ENCODE assay signal across 19 cellular contexts in genomic region chr9:115877852-115878450, GRCh38.
"Had no signal": no experiment of that assay in that cellular context is flagged by ENCODE, and none has a peak within 500 bp of the region (broad histone marks: within the 10 kb centered on the region; RNA-seq: fewer than 3 reads in every experiment).

No MANE protein-coding gene starts in this region.

- H3K4me1 Mint-ChIP-seq: activated CD4-positive, alpha-beta memory T cell treated with anti-CD3 and anti-CD28 coated beads, Interleukin-2, amount 10 ng/mL, durations not matched to agents 7 days and 5 days; activated naive CD4-positive, alpha-beta T cell treated with anti-CD3 and anti-CD28 coated beads, Interleukin-2, amount 50 U/mL, for 24 hours; naive thymus-derived CD4-positive, alpha-beta T cell had no signal

- DNase-seq: activated CD4-positive, alpha-beta memory T cell treated with anti-CD3 and anti-CD28 coated beads, Interleukin-2, amount 10 ng/mL, durations not matched to agents 7 days and 5 days; activated effector memory CD4-positive, alpha-beta T cell treated with anti-CD3 and anti-CD28 coated beads, Interleukin-2, amount 50 U/mL, for 16 hours; activated T-cell treated with anti-CD3 and anti-CD28 coated beads, Interleukin-2, amount 50 U/mL, for 48 hours; adrenal gland; central memory CD4-positive, alpha-beta T cell; cortex of kidney; effector CD4-positive, alpha-beta T cell; gastrocnemius medialis; islet precursor cell; naive thymus-derived CD4-positive, alpha-beta T cell; stimulated activated CD4-positive, alpha-beta T cell treated with anti-CD3 and anti-CD28 coated beads, Interleukin-4, amount 100 ng/mL, for 1 hour; stimulated activated naive CD4-positive, alpha-beta T cell; T-helper 1 cell; T1000; tibial artery had no signal

- H3K27ac ChIP-seq: adrenal gland, gastrocnemius medialis, neutrophil, tibial artery, VCaP had no signal

- H3K4me3 ChIP-seq: adrenal gland, gastrocnemius medialis, lung, tibial artery had no signal

- H3K27me3 Mint-ChIP-seq: activated CD4-positive, alpha-beta memory T cell treated with anti-CD3 and anti-CD28 coated beads, Interleukin-2, amount 10 ng/mL, durations not matched to agents 7 days and 5 days had no signal

- H3K4me3 Mint-ChIP-seq: activated CD4-positive, alpha-beta memory T cell treated with anti-CD3 and anti-CD28 coated beads, Interleukin-2, amount 10 ng/mL, durations not matched to agents 7 days and 5 days; activated naive CD4-positive, alpha-beta T cell treated with anti-CD3 and anti-CD28 coated beads, Interleukin-2, amount 50 U/mL, for 24 hours; naive thymus-derived CD4-positive, alpha-beta T cell had no signal

- H3K27ac Mint-ChIP-seq: activated CD4-positive, alpha-beta memory T cell treated with anti-CD3 and anti-CD28 coated beads, Interleukin-2, amount 10 ng/mL, durations not matched to agents 7 days and 5 days; activated naive CD4-positive, alpha-beta T cell treated with anti-CD3 and anti-CD28 coated beads, Interleukin-2, amount 50 U/mL, for 24 hours; naive thymus-derived CD4-positive, alpha-beta T cell had no signal

- H3K9me3 ChIP-seq: adrenal gland, gastrocnemius medialis, neutrophil, tibial artery had no signal

- H3K27me3 ChIP-seq: adrenal gland, gastrocnemius medialis, neutrophil had no signal

- H3K9me3 Mint-ChIP-seq: activated CD4-positive, alpha-beta memory T cell treated with anti-CD3 and anti-CD28 coated beads, Interleukin-2, amount 10 ng/mL, durations not matched to agents 7 days and 5 days had no signal

- ATAC-seq: gastrocnemius medialis; naive thymus-derived CD4-positive, alpha-beta T cell had no signal

- H3K36me3 Mint-ChIP-seq: activated naive CD4-positive, alpha-beta T cell treated with anti-CD3 and anti-CD28 coated beads, Interleukin-2, amount 50 U/mL, for 24 hours; naive thymus-derived CD4-positive, alpha-beta T cell had no signal

- H3K36me3 ChIP-seq: adrenal gland, gastrocnemius medialis, neutrophil, tibial artery had no signal

- H3K4me1 ChIP-seq: adrenal gland, gastrocnemius medialis, tibial artery had no signal
